ENCODE assay signal across 9 cellular contexts in the genomic region with DNA sequence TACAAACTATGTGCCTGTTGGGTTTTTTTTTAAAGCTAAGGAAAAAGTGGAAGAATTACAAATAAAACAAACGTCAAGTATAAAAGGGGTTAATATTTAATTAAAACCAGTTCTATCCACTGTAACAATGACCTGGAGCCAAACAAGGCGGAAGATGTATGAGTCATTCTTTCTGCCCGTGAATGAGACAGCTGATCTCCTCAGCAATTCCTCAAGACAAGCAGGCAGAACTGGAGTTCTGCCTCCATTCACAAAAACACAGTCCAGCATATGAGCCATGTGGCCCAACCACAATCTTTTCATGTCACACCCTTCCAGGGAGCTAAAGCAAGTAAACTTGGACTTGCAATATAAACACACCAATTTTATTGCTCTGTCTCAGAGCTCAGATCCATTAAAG. TPM values are rescaled to one million over a fixed set of nuclear protein-coding genes. Genes with fewer than 3 reads are reported as not detected.
DNase-seq lines count a peak whose midpoint lies in the region; ATAC-seq, FAIRE-seq and TF ChIP-seq lines count a peak whose summit lies in the region.
"Had no signal": no experiment of that assay in that cellular context is flagged by ENCODE, and none has a peak within 500 bp of the region (broad histone marks: within the 10 kb centered on the region; RNA-seq: fewer than 3 reads in every experiment).

No MANE protein-coding gene starts in this region.

- no peak overlapping the region for H2BK120ac ChIP-seq in H1 (replicated peaks; ENCODE audit: low read depth, low read length)

- no peaks in the 10 kb centered on the region for H4K20me1 ChIP-seq in H1 (replicated peaks in 1 of 2; ENCODE audit: control insufficient read depth in 1 of 2, insufficient read depth in 2 of 2, low read length in 2 of 2)

- POLR2A ChIA-PET in H1 (lab: Charles Lee; ENCODE audit: partially characterized antibody) = interaction anchor here (0.9 to 5.0 kb wide), 5 partner anchors 9 to 18 kb away, joined by 3 to 48 read pairs (median 3); partner anchors contain the start of gene ETV1

- peak overlapping the region; percentile 28 to 33; a peak in 1 of 4 replicates for H3K4me2 ChIP-seq in H1 (ENCODE audit: insufficient read depth in 1 of 2, low read depth in 2 of 2, low read length in 2 of 2)

- peaks cover 0 to 90% of the 10 kb centered on the region in 2 experiments; a peak in 3 of 4 replicates for H3K79me2 ChIP-seq in H1 (ENCODE audit: control insufficient read depth in 1 of 2, insufficient read depth in 2 of 2, low read length in 2 of 2)

- H3K23me2 ChIP-seq in H1 (ENCODE audit: low read depth, low read length) = no peaks in the 10 kb centered on the region

- H2AFZ ChIP-seq in H1 (ENCODE audit: low read length) = no peak overlapping the region

- TF ChIP-seq RAD21 in H1 (IDR thresholded peaks at IDR 0.05 in 1 of 2, conservative IDR thresholded peaks at IDR 0.05 in 1 of 2; ENCODE audit: low read depth in 2 of 2, low read length in 2 of 2) = no peak

- H3K23ac ChIP-seq in H1 (ENCODE audit: insufficient read length) = no peak overlapping the region

- no peak overlapping the region; the same call in 1 of the 2 replicates for H2BK5ac ChIP-seq in H1 (ENCODE audit: low read depth, low read length)

- no peaks in the 10 kb centered on the region for H3K27me3 ChIP-seq in H1 (replicated peaks in 1 of 4; ENCODE audit: control insufficient read depth in 3 of 4, extremely low read depth in 1 of 4, insufficient read depth in 3 of 4, low read length in 3 of 4)
- H3K27me3 ChIP-seq: thyroid gland had no signal

- 18% methylated on average over 3 of the region's 3 CpGs; no CpG with 5 or more reads in 1 of the 2 experiments for WGBS in H1 (ENCODE audit: extremely low coverage in 1 of 2, insufficient coverage in 1 of 2, insufficient read length in 1 of 2, insufficient replicate concordance in 2 of 2, low coverage in 1 of 2, low lambda C conversion rate in 2 of 2, missing lambda C conversion rate in 1 of 2), 2 experiments

- peak overlapping the region; percentile 82; the same call in 1 of the 2 replicates for H2BK12ac ChIP-seq in H1 (ENCODE audit: low read depth, low read length)

- H4K8ac ChIP-seq in H1 (ENCODE audit: extremely low read depth, insufficient read depth, low read length) = no peak overlapping the region

- H3K56ac ChIP-seq in H1 (replicated peaks; ENCODE audit: insufficient read length, low read depth, low read length) = no peak overlapping the region

- no peak overlapping the region for H3K9ac ChIP-seq in H1 (replicated peaks in 1 of 4; ENCODE audit: extremely low read depth in 1 of 4, low read depth in 3 of 4, low read length in 3 of 4)

- FAIRE-seq in H1 (lab: Jason Lieb, UNC) = peak; percentile 86

- ATAC-seq in HG02970 (IDR thresholded peaks at IDR 0.05; ENCODE audit: low FRiP score, unreplicated experiment) = no peak

- no peak overlapping the region for H2BK20ac ChIP-seq in H1 (ENCODE audit: low read length)

- TF ChIP-seq CTCF in H1 (IDR thresholded peaks at IDR 0.05; ENCODE audit: control extremely low read depth in 1 of 3, insufficient read depth in 1 of 3, low read depth in 1 of 3, low read length in 3 of 3) = no peak

- no peak for TF ChIP-seq POLR2A in H1 (IDR thresholded peaks at IDR 0.05; ENCODE audit: control extremely low read depth in 1 of 2, low read depth in 2 of 2, low read length in 2 of 2)

- H3K36me3 ChIP-seq in H1 (ENCODE audit: control insufficient read depth in 2 of 4, insufficient read depth in 4 of 4, low read length in 3 of 4) = peaks cover 4 to 17% (median 11%) of the 10 kb centered on the region in 4 experiments; a peak in 7 of 8 replicates
- H3K36me3 ChIP-seq: thyroid gland had no signal

- no peak overlapping the region for H3K4ac ChIP-seq in H1 (replicated peaks; ENCODE audit: insufficient read length, low read depth, low read length)

- DNase-seq in COLO668 (lab: John Stamatoyannopoulos, UW; ENCODE audit: unreplicated experiment) (peak; percentile 21), NCI-H2227 treated with DMSO at 0.1 percent for 48 hours (lab: John Stamatoyannopoulos, UW) (peak; percentile 13), H1 (ENCODE audit: low read depth in 1 of 2, low spot score in 2 of 2) (no peak), mucosa of gallbladder (ENCODE audit: low spot score) (peak; percentile 85), NK-92 (lab: John Stamatoyannopoulos, UW; ENCODE audit: unreplicated experiment) (no peak), OCI-M2 (lab: John Stamatoyannopoulos, UW; ENCODE audit: unreplicated experiment) (no peak), ecto neural progenitor cell (ENCODE audit: low spot score) (no peak)

- no peak overlapping the region for H3K27ac ChIP-seq in H1 (ENCODE audit: low read depth, low read length)
- H3K27ac ChIP-seq: thyroid gland had no signal

- no peaks in the 10 kb centered on the region for H3K9me3 ChIP-seq in H1 (ENCODE audit: insufficient read depth in 2 of 2, low read depth in 1 of 2, low read length in 1 of 2)
- H3K9me3 ChIP-seq: thyroid gland had no signal

- no peak overlapping the region for H3K18ac ChIP-seq in H1 (ENCODE audit: extremely low read depth, low read length)

- CTCF ChIA-PET in H1 (lab: Charles Lee; ENCODE audit: partially characterized antibody) = interaction anchor here (0.6 to 1.8 kb wide), 4 partner anchors 8 to 175 kb away, joined by 3 to 9 read pairs (median 4); partner anchors contain the start of gene ETV1

- H3K79me1 ChIP-seq in H1 (ENCODE audit: low read depth, low read length) = peaks cover 2% of the 10 kb centered on the region; the same call in 1 of the 2 replicates

- H2AK5ac ChIP-seq in H1 (ENCODE audit: low read depth, low read length) = no peak overlapping the region; the same call in 1 of the 2 replicates

- H4K91ac ChIP-seq in H1 (replicated peaks; ENCODE audit: insufficient read length, low read length) = no peak overlapping the region

- H3K4me1 ChIP-seq in H1 (replicated peaks in 1 of 4; ENCODE audit: control insufficient read depth in 3 of 4, insufficient read depth in 4 of 4, low read length in 3 of 4) = peaks cover 0 to 17% (median 3%) of the 10 kb centered on the region in 4 experiments; a peak in 3 of 7 replicates

- no peak overlapping the region for H2BK15ac ChIP-seq in H1 (ENCODE audit: low read length)

- TF ChIP-seq EP300 in H1 (IDR thresholded peaks at IDR 0.05; ENCODE audit: borderline replicate concordance in 1 of 2, low read depth in 2 of 2, low read length in 2 of 2) = no peak

- peak overlapping the region; percentile 65 for H4K5ac ChIP-seq in H1 (ENCODE audit: insufficient read length, low read depth, low read length)

- no peak overlapping the region for H3K14ac ChIP-seq in H1 (ENCODE audit: insufficient read length)

- no peak overlapping the region; a peak in 2 of 8 replicates for H3K4me3 ChIP-seq in H1 (ENCODE audit: extremely low read depth in 1 of 4, insufficient read depth in 2 of 4, low read depth in 3 of 4, low read length in 4 of 4)
- H3K4me3 ChIP-seq: thyroid gland had no signal

TF ChIP-seq in H1, 55 proteins besides CTCF, POLR2A, EP300 and RAD21:
- TF ChIP-seq BACH1 (IDR thresholded peaks at IDR 0.05; ENCODE audit: low read length) (0 out of 2 replicates have a peak, but pooled peaks have one; percentile 53), MAFK (IDR thresholded peaks at IDR 0.05; ENCODE audit: low read depth, low read length) (no peak), PHF8 (conservative IDR thresholded peaks at IDR 0.05; ENCODE audit: low read depth, low read length) (no peak), JUN (IDR thresholded peaks at IDR 0.05; ENCODE audit: low read depth, low read length) (peak; percentile 60; the same call in 1 of the 2 replicates), RFX5 (IDR thresholded peaks at IDR 0.05; ENCODE audit: borderline replicate concordance, low read depth, low read length) (no peak), KDM5A (IDR thresholded peaks at IDR 0.05; ENCODE audit: low read length) (no peak), SRF (IDR thresholded peaks at IDR 0.05; ENCODE audit: low read depth, low read length) (no peak), JUND (IDR thresholded peaks at IDR 0.05; ENCODE audit: low read length) (peak; percentile 96)
- TF ChIP-seq, protein P1, sequence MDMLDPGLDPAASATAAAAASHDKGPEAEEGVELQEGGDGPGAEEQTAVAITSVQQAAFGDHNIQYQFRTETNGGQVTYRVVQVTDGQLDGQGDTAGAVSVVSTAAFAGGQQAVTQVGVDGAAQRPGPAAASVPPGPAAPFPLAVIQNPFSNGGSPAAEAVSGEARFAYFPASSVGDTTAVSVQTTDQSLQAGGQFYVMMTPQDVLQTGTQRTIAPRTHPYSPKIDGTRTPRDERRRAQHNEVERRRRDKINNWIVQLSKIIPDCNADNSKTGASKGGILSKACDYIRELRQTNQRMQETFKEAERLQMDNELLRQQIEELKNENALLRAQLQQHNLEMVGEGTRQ (IDR thresholded peaks at IDR 0.05; ENCODE audit: low read length) = no peak

RNA-seq across cellular contexts. Expression of gene ETV1, which starts 8.4 kb away (rescaled TPM):
- total RNA-seq in H1 (2021; fragmentation: NEBNext Ultra II Directional; extraction: Animal tissue kit (Norgen Biotek cat#: 25700)) = 87.5 and 91.2 TPM in 2 replicates
- 58.3 and 63.2 TPM in 2 replicates for polyA plus RNA-seq in H1 (2011; rRNA removed)
- 53.4 TPM for polyA plus RNA-seq in H1 (2011; cell fraction: cytosol; rRNA removed)
- polyA plus RNA-seq in H1 (2011; cell fraction: nucleus; rRNA removed) = 127 TPM
- 33.2 to 48.2 TPM (median 44.6 TPM) in 4 replicates for polyA plus RNA-seq in H1 (2012, experiment 1 of 2)
- polyA plus RNA-seq in H1 (2012, experiment 2 of 2) = 3.6 TPM
- polyA plus RNA-seq in H1 (2013, experiment 1 of 2) = 84.8 TPM
- polyA plus RNA-seq in H1 (2013, experiment 2 of 2) = 80.7 TPM
- polyA minus RNA-seq in H1 (2011; rRNA and poly(A)+ RNA removed) = 109 and 115 TPM in 2 replicates
- 51.9 TPM for polyA minus RNA-seq in H1 (2011; cell fraction: cytosol; rRNA and poly(A)+ RNA removed)
- 97.7 TPM for polyA minus RNA-seq in H1 (2011; cell fraction: nucleus; rRNA and poly(A)+ RNA removed)
- 136 TPM for total RNA-seq in mucosa of gallbladder

Comparison
In these comparisons a context has a peak if more than half of its experiments do, and no peak if none do; other contexts are left out.
1. DNase-seq: peak in COLO668 (single experiment), NCI-H2227 treated with DMSO at 0.1 percent for 48 hours (single experiment) and mucosa of gallbladder (single experiment); none in H1 (0 of 2), NK-92 (single experiment), OCI-M2 (single experiment) and ecto neural progenitor cell (single experiment).